20 cellular contexts compared by ENCODE assay signal in the genomic region with DNA sequence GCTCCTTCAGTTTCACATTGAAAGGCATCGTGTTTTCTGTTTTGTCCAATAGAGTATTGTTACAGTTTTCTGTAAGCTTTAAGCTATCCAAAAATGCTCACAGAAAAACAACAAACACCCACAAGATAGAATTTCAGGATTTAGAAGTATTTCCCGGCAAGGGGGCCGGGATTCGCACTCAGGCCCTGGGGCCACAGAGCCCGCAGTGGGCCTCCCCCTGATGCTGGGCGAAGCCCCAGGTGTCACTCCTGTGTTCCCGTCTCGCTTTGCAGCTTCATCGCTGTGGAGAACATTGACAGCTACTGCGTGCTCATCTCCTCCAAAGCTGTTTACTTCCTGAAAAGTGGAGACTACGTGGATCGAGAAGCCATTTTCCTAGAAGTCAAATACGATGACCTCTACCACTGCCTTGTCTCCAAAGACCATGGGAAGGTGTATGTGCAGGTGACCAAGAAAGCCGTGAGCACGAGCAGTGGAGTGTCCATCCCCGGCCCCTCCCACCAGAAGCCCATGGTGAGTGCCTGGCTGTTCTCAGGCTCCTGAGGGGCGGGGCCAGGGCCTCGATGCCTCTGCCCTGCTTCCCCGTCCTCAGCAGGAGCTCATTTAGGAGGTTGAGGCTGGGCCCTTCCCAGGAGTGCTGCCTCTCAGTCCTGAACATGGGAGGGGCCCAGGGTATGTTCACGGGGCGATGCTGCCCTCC.
A peak's percentile ranks its signal among the peaks of the same experiment; 100 is the strongest.
DNase-seq lines count a peak whose midpoint lies in the region; ATAC-seq and TF ChIP-seq lines count a peak whose summit lies in the region.
"Had no signal": no experiment of that assay in that cellular context is flagged by ENCODE, and none has a peak within 500 bp of the region (broad histone marks: within the 10 kb centered on the region; RNA-seq: fewer than 3 reads in every experiment).

No MANE protein-coding gene starts in this region.

- H3K4me3 ChIP-seq in CD8-positive, alpha-beta T cell (ENCODE audit: low read depth, low read length): no peak overlapping the region
- no peak overlapping the region for H3K4me3 ChIP-seq in sigmoid colon
- no peak overlapping the region for H3K4me3 ChIP-seq in mucosa of descending colon
- H3K4me3 ChIP-seq: A549, MG63 had no signal

- H3K27me3 ChIP-seq in CD8-positive, alpha-beta T cell (ENCODE audit: insufficient read depth, low read length): no peaks in the 10 kb centered on the region
- H3K27me3 ChIP-seq in sigmoid colon: no peaks in the 10 kb centered on the region
- H3K27me3 ChIP-seq: MG63 had no signal

- no peaks in the 10 kb centered on the region for H3K9me3 ChIP-seq in CD8-positive, alpha-beta T cell (ENCODE audit: low read length)
- no peaks in the 10 kb centered on the region for H3K9me3 ChIP-seq in sigmoid colon
- no peaks in the 10 kb centered on the region for H3K9me3 ChIP-seq in mucosa of descending colon
- H3K9me3 ChIP-seq: A549, MG63 had no signal

- no peak for TF ChIP-seq CTCF in CD8-positive, alpha-beta T cell (IDR thresholded peaks at IDR 0.05)
- TF ChIP-seq CTCF in activated CD8-positive, alpha-beta T cell treated with anti-CD3 and anti-CD28 coated beads for 36 hours (IDR thresholded peaks at IDR 0.05): no peak
- TF ChIP-seq CTCF in sigmoid colon (IDR thresholded peaks at IDR 0.05) (no peak), mucosa of descending colon (IDR thresholded peaks at IDR 0.05) (no peak)

- peaks cover 51% of the 10 kb centered on the region for H3K36me3 Mint-ChIP-seq in CD8-positive, alpha-beta T cell
- peaks cover 46% of the 10 kb centered on the region for H3K36me3 Mint-ChIP-seq in activated CD8-positive, alpha-beta T cell treated with anti-CD3 and anti-CD28 coated beads for 36 hours (ENCODE audit: low read depth)
- peaks cover 36% of the 10 kb centered on the region for H3K36me3 Mint-ChIP-seq in central memory CD8-positive, alpha-beta T cell (ENCODE audit: insufficient read depth)

- POLR2A ChIA-PET in CD8-positive, alpha-beta T cell (lab: Charles Lee): interaction anchor here (0.7 to 1.7 kb wide), 2 partner anchors 33 to 80 kb away, joined by 3 to 5 read pairs; no protein-coding TSS in a partner anchor
- POLR2A ChIA-PET in activated CD8-positive, alpha-beta T cell treated with anti-CD3 and anti-CD28 coated beads for 36 hours (lab: Charles Lee): interaction anchor here (2.0 to 2.5 kb wide), 3 partner anchors 12 to 70 kb away, joined by 6 to 12 read pairs (median 8); no protein-coding TSS in a partner anchor

- no peak for TF ChIP-seq POLR2A in sigmoid colon (IDR thresholded peaks at IDR 0.05)

- H3K27ac ChIP-seq in CD8-positive, alpha-beta T cell (ENCODE audit: low read depth, low read length): no peak overlapping the region
- H3K27ac ChIP-seq in sigmoid colon: peak overlapping the region in 3 of 4 donors; percentile 38 to 54 (median 40)
- H3K27ac ChIP-seq: A549 had no signal

- H3K4me3 Mint-ChIP-seq in CD8-positive, alpha-beta T cell: peak overlapping the region; percentile 29
- H3K4me3 Mint-ChIP-seq in activated CD8-positive, alpha-beta T cell treated with anti-CD3 and anti-CD28 coated beads for 36 hours: no peak overlapping the region
- no peak overlapping the region for H3K4me3 Mint-ChIP-seq in central memory CD8-positive, alpha-beta T cell
- H3K4me3 Mint-ChIP-seq: B cell, CD14-positive monocyte, H9, HFFc6 had no signal

- peaks cover 39% of the 10 kb centered on the region for H3K4me1 Mint-ChIP-seq in CD8-positive, alpha-beta T cell (ENCODE audit: low read depth)
- peaks cover 63% of the 10 kb centered on the region for H3K4me1 Mint-ChIP-seq in activated CD8-positive, alpha-beta T cell treated with anti-CD3 and anti-CD28 coated beads for 36 hours (ENCODE audit: low read depth)
- H3K4me1 Mint-ChIP-seq in central memory CD8-positive, alpha-beta T cell: peaks cover 32% of the 10 kb centered on the region

- no peaks in the 10 kb centered on the region for H3K27me3 Mint-ChIP-seq in CD8-positive, alpha-beta T cell (ENCODE audit: low read depth)
- no peaks in the 10 kb centered on the region for H3K27me3 Mint-ChIP-seq in activated CD8-positive, alpha-beta T cell treated with anti-CD3 and anti-CD28 coated beads for 36 hours
- no peaks in the 10 kb centered on the region for H3K27me3 Mint-ChIP-seq in central memory CD8-positive, alpha-beta T cell
- H3K27me3 Mint-ChIP-seq: B cell had no signal

- CTCF ChIA-PET in CD8-positive, alpha-beta T cell (lab: Charles Lee): interaction anchor here (0.9 to 1.1 kb wide), 3 partner anchors 83 to 122 kb away, joined by 3 read pairs; no protein-coding TSS in a partner anchor
- CTCF ChIA-PET in activated CD8-positive, alpha-beta T cell treated with anti-CD3 and anti-CD28 coated beads for 36 hours (lab: Charles Lee): interaction anchor here (0.9 to 2.0 kb wide), 4 partner anchors 12 to 56 kb away, joined by 3 to 7 read pairs (median 5); no protein-coding TSS in a partner anchor

- peak overlapping the region; percentile 85 for H3K27ac Mint-ChIP-seq in CD8-positive, alpha-beta T cell
- peak overlapping the region; percentile 55 for H3K27ac Mint-ChIP-seq in activated CD8-positive, alpha-beta T cell treated with anti-CD3 and anti-CD28 coated beads for 36 hours
- H3K27ac Mint-ChIP-seq in central memory CD8-positive, alpha-beta T cell (ENCODE audit: low read depth): peak overlapping the region; percentile 16
- H3K27ac Mint-ChIP-seq: B cell, HFFc6 had no signal

- no peak for ATAC-seq in CD8-positive, alpha-beta T cell
- ATAC-seq in activated CD8-positive, alpha-beta T cell treated with anti-CD3 and anti-CD28 coated beads for 36 hours: no peak
- no peak for ATAC-seq in central memory CD8-positive, alpha-beta T cell (replicated peaks; ENCODE audit: extremely low read depth, poor library complexity, severe bottlenecking)
- ATAC-seq in GM21528 (IDR thresholded peaks at IDR 0.05; ENCODE audit: low FRiP score, unreplicated experiment) (no peak), mucosa of descending colon (no peak), HG03196 (IDR thresholded peaks at IDR 0.05; ENCODE audit: unreplicated experiment) (no peak)
- ATAC-seq: A549 had no signal

- no peak for DNase-seq in CD8-positive, alpha-beta T cell
- no peak for DNase-seq in activated CD8-positive, alpha-beta T cell treated with anti-CD3 and anti-CD28 coated beads for 36 hours
- no peak for DNase-seq in central memory CD8-positive, alpha-beta T cell (ENCODE audit: low spot score in 2 of 2)
- DNase-seq in sigmoid colon: peak; percentile 52
- no peak for DNase-seq in mucosa of descending colon
- DNase-seq in dermis blood vessel endothelial cell: no peak
- DNase-seq: EL, H9, HFFc6, MG63, NCI-H1417, NCI-H1694 treated with DMSO at 0.1 percent for 48 hours, NCI-H2081 treated with DMSO at 0.1 percent for 48 hours, NCI-H446, NCI-H526 had no signal

- H3K4me1 ChIP-seq in CD8-positive, alpha-beta T cell (ENCODE audit: insufficient read depth, low read length): peaks cover 24% of the 10 kb centered on the region
- H3K4me1 ChIP-seq in sigmoid colon (peaks cover 0 to 46% (median 32%) of the 10 kb centered on the region in 4 donors), mucosa of descending colon (ENCODE audit: low read depth) (no peaks in the 10 kb centered on the region)
- H3K4me1 ChIP-seq: A549 had no signal

- no peak for TF ChIP-seq EP300 in sigmoid colon (IDR thresholded peaks at IDR 0.05)

- intact Hi-C loops in CD8-positive, alpha-beta T cell (cut with DNase I, micrococcal nuclease): no loop called here
- intact Hi-C loops in activated CD8-positive, alpha-beta T cell treated with anti-CD3 and anti-CD28 coated beads for 36 hours (cut with micrococcal nuclease): no loop called here
- intact Hi-C loops in sigmoid colon (cut with DNase I) (no loop called here), mucosa of descending colon (cut with DNase I, micrococcal nuclease) (no loop called here)

- 94 to 96% methylated on average over 21 of the region's 21 CpGs for WGBS in sigmoid colon, 2 donors

- no peaks in the 10 kb centered on the region for H3K9me3 Mint-ChIP-seq in CD8-positive, alpha-beta T cell
- H3K9me3 Mint-ChIP-seq in activated CD8-positive, alpha-beta T cell treated with anti-CD3 and anti-CD28 coated beads for 36 hours: no peaks in the 10 kb centered on the region
- H3K9me3 Mint-ChIP-seq in central memory CD8-positive, alpha-beta T cell: no peaks in the 10 kb centered on the region
- H3K9me3 Mint-ChIP-seq: CD14-positive monocyte, H9, HFFc6 had no signal

- H3K36me3 ChIP-seq in CD8-positive, alpha-beta T cell (ENCODE audit: insufficient read depth, low read length): peaks cover 4% of the 10 kb centered on the region
- peaks cover 0 to 15% (median 0%) of the 10 kb centered on the region in 4 donors for H3K36me3 ChIP-seq in sigmoid colon
- no peaks in the 10 kb centered on the region for H3K36me3 ChIP-seq in mucosa of descending colon (ENCODE audit: low read depth)

Comparison
In these comparisons a context has a peak if more than half of its experiments do, and no peak if none do; other contexts are left out.
1. H3K27ac Mint-ChIP-seq: peak in every context shown above with its lines; median percentile 85 in CD8-positive, alpha-beta T cell; 55 in activated CD8-positive, alpha-beta T cell treated with anti-CD3 and anti-CD28 coated beads for 36 hours; 16 in central memory CD8-positive, alpha-beta T cell.